In the genomic region with DNA sequence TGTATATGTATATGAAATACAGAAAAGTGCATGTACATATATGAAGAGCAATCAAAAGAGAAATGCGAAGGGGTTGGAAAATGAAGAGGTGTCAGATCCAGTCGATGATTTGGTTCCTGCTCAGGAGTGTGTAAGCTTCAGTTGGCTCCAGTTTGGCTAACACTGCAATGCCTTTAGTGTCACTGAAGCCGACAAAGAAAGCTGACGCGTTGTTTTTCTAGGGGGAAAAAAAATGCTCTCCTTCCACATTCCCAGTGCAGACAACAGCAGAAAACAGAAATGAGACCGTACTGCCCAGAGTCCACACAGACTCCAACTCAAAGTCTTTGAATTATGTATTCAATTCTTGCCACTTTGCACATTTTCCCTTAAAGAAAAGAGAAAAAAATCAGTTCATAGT, we compare ENCODE assay signal across 15 cellular contexts.
"Had no signal": no experiment of that assay in that cellular context is flagged by ENCODE, and none has a peak within 500 bp of the region (broad histone marks: within the 10 kb centered on the region; RNA-seq: fewer than 3 reads in every experiment).

No MANE protein-coding gene starts in this region.

- H3K27me3 Mint-ChIP-seq: activated CD4-positive, alpha-beta T cell treated with anti-CD3 and anti-CD28 coated beads, Interleukin-2, amount 10 ng/mL, durations not matched to agents 7 days and 5 days; activated naive CD8-positive, alpha-beta T cell treated with anti-CD3 and anti-CD28 coated beads, Interleukin-2, amount 10 ng/mL, durations not matched to agents 7 days and 5 days had no signal

- H3K36me3 Mint-ChIP-seq: memory B cell; natural killer cell; stimulated activated memory B cell treated with anti-CD40 and anti-IgM and Interleukin-4, amounts not matched to agents 10 μg/mL and 1 μg/mL and 100 μg/mL, for 72 hours had no signal

- H3K36me3 ChIP-seq: gastrocnemius medialis, left lung, tibial artery, uterus had no signal

- H3K4me3 ChIP-seq: gastrocnemius medialis, left lung, tibial artery, uterus had no signal

- H3K27ac ChIP-seq: gastrocnemius medialis, uterus had no signal

- ATAC-seq: gastrocnemius medialis; left lung; natural killer cell; stimulated activated memory B cell treated with anti-CD40 and anti-IgM and Interleukin-4, amounts not matched to agents 10 μg/mL and 1 μg/mL and 100 μg/mL, for 72 hours had no signal

- H3K9me3 ChIP-seq: gastrocnemius medialis, left lung, tibial artery, uterus had no signal

- H3K27me3 ChIP-seq: gastrocnemius medialis, left lung, tibial artery, uterus had no signal

- H3K27ac Mint-ChIP-seq: activated CD4-positive, alpha-beta T cell treated with anti-CD3 and anti-CD28 coated beads, Interleukin-2, amount 10 ng/mL, durations not matched to agents 7 days and 5 days; activated naive CD8-positive, alpha-beta T cell treated with anti-CD3 and anti-CD28 coated beads, Interleukin-2, amount 10 ng/mL, durations not matched to agents 7 days and 5 days; activated T-helper 1 cell treated with anti-CD3 and anti-CD28 coated beads, Interleukin-12 subunit alpha, Interleukin-12 subunit beta, Interleukin-2, Interleukin-4 antibody, amounts not matched to agents 30 ng/mL and 10 ng/mL and 1 ng/mL, durations not matched to agents 14 hours and 24 hours and 36 hours; endodermal cell; memory B cell; natural killer cell; stimulated activated memory B cell treated with anti-CD40 and anti-IgM and Interleukin-4, amounts not matched to agents 10 μg/mL and 1 μg/mL and 100 μg/mL, for 72 hours had no signal

- H3K4me3 Mint-ChIP-seq: activated CD4-positive, alpha-beta T cell treated with anti-CD3 and anti-CD28 coated beads, Interleukin-2, amount 10 ng/mL, durations not matched to agents 7 days and 5 days; activated naive CD8-positive, alpha-beta T cell treated with anti-CD3 and anti-CD28 coated beads, Interleukin-2, amount 10 ng/mL, durations not matched to agents 7 days and 5 days; activated T-helper 1 cell treated with anti-CD3 and anti-CD28 coated beads, Interleukin-12 subunit alpha, Interleukin-12 subunit beta, Interleukin-2, Interleukin-4 antibody, amounts not matched to agents 30 ng/mL and 10 ng/mL and 1 ng/mL, durations not matched to agents 14 hours and 24 hours and 36 hours; endodermal cell; memory B cell; natural killer cell; stimulated activated memory B cell treated with anti-CD40 and anti-IgM and Interleukin-4, amounts not matched to agents 10 μg/mL and 1 μg/mL and 100 μg/mL, for 72 hours had no signal

- FAIRE-seq: TTC549 had no signal

- DNase-seq: activated CD4-positive, alpha-beta T cell treated with anti-CD3 and anti-CD28 coated beads, Interleukin-2, amount 10 ng/mL, durations not matched to agents 7 days and 5 days; activated CD4-positive, CD25-positive, alpha-beta regulatory T cell; activated CD8-positive, alpha-beta memory T cell treated with anti-CD3 and anti-CD28 coated beads for 24 hours; activated naive CD8-positive, alpha-beta T cell treated with anti-CD3 and anti-CD28 coated beads, Interleukin-2, amount 10 ng/mL, durations not matched to agents 7 days and 5 days; anterior cingulate cortex; endodermal cell; gastrocnemius medialis; left lung; natural killer cell; tibial artery; uterus had no signal

- H3K4me1 ChIP-seq: gastrocnemius medialis, uterus had no signal

- H3K9me3 Mint-ChIP-seq: activated CD4-positive, alpha-beta T cell treated with anti-CD3 and anti-CD28 coated beads, Interleukin-2, amount 10 ng/mL, durations not matched to agents 7 days and 5 days; activated naive CD8-positive, alpha-beta T cell treated with anti-CD3 and anti-CD28 coated beads, Interleukin-2, amount 10 ng/mL, durations not matched to agents 7 days and 5 days; activated T-helper 1 cell treated with anti-CD3 and anti-CD28 coated beads, Interleukin-12 subunit alpha, Interleukin-12 subunit beta, Interleukin-2, Interleukin-4 antibody, amounts not matched to agents 30 ng/mL and 10 ng/mL and 1 ng/mL, durations not matched to agents 14 hours and 24 hours and 36 hours; endodermal cell; memory B cell; natural killer cell; stimulated activated memory B cell treated with anti-CD40 and anti-IgM and Interleukin-4, amounts not matched to agents 10 μg/mL and 1 μg/mL and 100 μg/mL, for 72 hours had no signal

- H3K4me1 Mint-ChIP-seq: memory B cell; natural killer cell; stimulated activated memory B cell treated with anti-CD40 and anti-IgM and Interleukin-4, amounts not matched to agents 10 μg/mL and 1 μg/mL and 100 μg/mL, for 72 hours had no signal
